ENCODE assay signal across 8 cellular contexts in the genomic region with DNA sequence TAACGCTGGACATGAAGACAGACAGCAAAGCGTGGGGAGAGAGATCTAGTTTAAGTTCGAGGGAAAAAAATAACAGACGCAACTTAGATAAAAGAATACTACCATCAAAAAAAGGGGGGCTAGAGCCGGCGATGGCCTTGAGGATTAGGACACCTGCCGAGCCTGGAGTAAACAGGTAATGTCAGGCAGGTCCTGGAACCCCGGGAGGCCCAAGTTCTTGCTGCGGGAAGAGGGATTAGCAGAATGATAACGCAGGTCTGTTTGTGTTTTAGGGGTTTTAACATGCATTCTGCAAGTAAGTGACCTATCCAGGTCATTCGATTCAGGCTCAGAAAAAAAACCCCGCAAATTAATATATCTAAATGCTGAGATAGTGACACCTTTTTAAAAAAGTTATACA. TPM values are rescaled to one million over a fixed set of nuclear protein-coding genes. Genes with fewer than 3 reads are reported as not detected.
DNase-seq lines count a peak whose midpoint lies in the region; ATAC-seq, FAIRE-seq and TF ChIP-seq lines count a peak whose summit lies in the region.

No MANE protein-coding gene starts in this region.

- H3K4me1 Mint-ChIP-seq in astrocyte (ENCODE audit: low read depth, unreplicated experiment), result no peaks in the 10 kb centered on the region

- H3K9ac ChIP-seq in astrocyte (ENCODE audit: low read length) (peak overlapping the region; percentile 52), HepG2 (ENCODE audit: insufficient read depth, low read depth, low read length) (peak overlapping the region; percentile 57)

- H2AFZ ChIP-seq in astrocyte (ENCODE audit: low read depth, low read length) (peak overlapping the region; percentile 89), HepG2 (ENCODE audit: low read length) (peak overlapping the region; percentile 35)

- H3K4me1 ChIP-seq in astrocyte (ENCODE audit: insufficient read depth, low read length) (peaks cover 11% of the 10 kb centered on the region), HepG2 (ENCODE audit: insufficient read depth, low read length) (peaks cover 37% of the 10 kb centered on the region), testis (peaks cover 6% of the 10 kb centered on the region)

- H3K4me2 ChIP-seq in astrocyte (ENCODE audit: low read length) (peak overlapping the region; percentile 90), HepG2 (ENCODE audit: low read depth, low read length) (peak overlapping the region; percentile 96)

- FAIRE-seq in astrocyte (lab: Jason Lieb, UNC) (no peak), HepG2 (lab: Jason Lieb, UNC) (no peak)

- TF ChIP-seq CTCF in astrocyte (IDR thresholded peaks at IDR 0.05; ENCODE audit: insufficient read depth, low read depth, low read length) (no peak), HepG2 (CRISPR knock-in tag; IDR thresholded peaks at IDR 0.05) (no peak), testis (IDR thresholded peaks at IDR 0.05) (no peak)

- peak; percentile 11 for ATAC-seq in HepG2

- no peak for TF ChIP-seq POLR2A in HepG2 (IDR thresholded peaks at IDR 0.05; ENCODE audit: insufficient read depth in 1 of 2, low read depth in 2 of 2, low read length in 2 of 2)
- TF ChIP-seq POLR2A in testis (IDR thresholded peaks at IDR 0.05), result no peak

- BruUV-seq in HepG2 (replicated peaks; lab: Mats Ljungman, UMichigan), result TSS peak; percentile 89

- in situ Hi-C loops in HepG2 (cut with HindIII; ENCODE audit: extremely low pct_ligation_motif_present, low pct_unique_long_range_greater_than_20kb), result no loop called here

- H4K20me1 ChIP-seq in astrocyte (ENCODE audit: insufficient read depth, low read length) (no peaks in the 10 kb centered on the region), HepG2 (ENCODE audit: insufficient read depth, low read length) (no peaks in the 10 kb centered on the region)

- H3K9me3 Mint-ChIP-seq in astrocyte (ENCODE audit: unreplicated experiment), result no peaks in the 10 kb centered on the region

- under 1% methylated on average over 12 of the region's 12 CpGs for WGBS in HepG2 (ENCODE audit: low lambda C conversion rate)
- 2 to 3% methylated on average over 12 of the region's 12 CpGs for WGBS in testis, 2 donors

- no peaks in the 10 kb centered on the region for H3K36me3 ChIP-seq in astrocyte (ENCODE audit: insufficient read depth, low read length)
- H3K36me3 ChIP-seq in HepG2 (replicated peaks in 1 of 2; ENCODE audit: control insufficient read depth in 1 of 2, insufficient read depth in 2 of 2, low read length in 2 of 2), result no peaks in the 10 kb centered on the region
- no peaks in the 10 kb centered on the region for H3K36me3 ChIP-seq in testis (ENCODE audit: low read depth, missing control alignments)

- H3K27ac Mint-ChIP-seq in astrocyte (ENCODE audit: unreplicated experiment), result peak overlapping the region; percentile 26

- H3K27ac ChIP-seq in astrocyte (ENCODE audit: low read depth, low read length), result no peak overlapping the region
- peak overlapping the region; percentile 71 for H3K27ac ChIP-seq in HepG2 (ENCODE audit: extremely low read length, insufficient read depth, low read length)
- H3K27ac ChIP-seq in testis, result peak overlapping the region; percentile 48 to 89

- peak overlapping the region; percentile 65 for H3K4me3 ChIP-seq in Jurkat, Clone E6-1 (ENCODE audit: low read length)
- peak overlapping the region; percentile 64 for H3K4me3 ChIP-seq in astrocyte (ENCODE audit: insufficient read depth, low read depth, low read length)
- peak overlapping the region; percentile 74 to 94 (median 94) for H3K4me3 ChIP-seq in HepG2 (replicated peaks in 1 of 3; ENCODE audit: insufficient read depth in 1 of 3, low read depth in 2 of 3, low read length in 3 of 3)
- peak overlapping the region; percentile 92 to 97 for H3K4me3 ChIP-seq in testis

- DNase-seq in D341Med (ENCODE audit: low spot score) (peak; percentile 38), astrocyte (ENCODE audit: low read depth) (no peak), HepG2 (ENCODE audit: low spot score) (no peak), testis (peak; percentile 20), DMS114 treated with DMSO at 0.1 percent for 48 hours (lab: John Stamatoyannopoulos, UW; ENCODE audit: unreplicated experiment) (no peak), T-helper 9 cell (no peak), GOT3 (lab: John Stamatoyannopoulos, UW) (no peak)
- no peak for DNase-seq in Jurkat, Clone E6-1 (ENCODE audit: low read depth, low spot score)

- CTCF ChIA-PET in HepG2 (lab: Yijun Ruan, JAX; ENCODE audit: low intra/inter-chr PET ratio, low total read pairs), result no interaction called here

- TF ChIP-seq EP300 in HepG2 (IDR thresholded peaks at IDR 0.05; ENCODE audit: low read depth in 2 of 2, low read length in 2 of 2), result no peak; a peak in 1 of 4 replicates
- TF ChIP-seq EP300 in HepG2 (CRISPR knock-in tag; IDR thresholded peaks at IDR 0.05; ENCODE audit: borderline replicate concordance), result no peak

- peak overlapping the region; percentile 82 for H3K4me3 Mint-ChIP-seq in astrocyte (ENCODE audit: unreplicated experiment)

- H3K79me2 ChIP-seq in astrocyte (ENCODE audit: insufficient read depth, low read length) (no peaks in the 10 kb centered on the region), HepG2 (ENCODE audit: insufficient read depth, low read length) (peaks cover 13% of the 10 kb centered on the region)

- H3K27me3 Mint-ChIP-seq in astrocyte (ENCODE audit: low read depth, unreplicated experiment), result peaks cover 2% of the 10 kb centered on the region

- H3K36me3 Mint-ChIP-seq in astrocyte (ENCODE audit: low read depth, unreplicated experiment), result no peaks in the 10 kb centered on the region

- intact Hi-C loops in HepG2 (cut with micrococcal nuclease; ENCODE audit: unreplicated experiment), result loop anchor here (2.0 to 10.0 kb wide), 2 partner anchors 444 to 478 kb away; a partner anchor contains a TSS
- intact Hi-C loops in testis (cut with DNase I; ENCODE audit: low total_unique reads), result no loop called here

- H3K9me3 ChIP-seq in astrocyte (ENCODE audit: insufficient read depth, low read depth, low read length) (no peaks in the 10 kb centered on the region), HepG2 (ENCODE audit: low read length) (no peaks in the 10 kb centered on the region), testis (no peaks in the 10 kb centered on the region)

- POLR2A ChIA-PET in HepG2 (lab: Yijun Ruan, JAX), result interaction anchor here (1.0 kb wide), 1 partner anchor 334 kb away, joined by 3 read pairs; no protein-coding TSS in a partner anchor

- TF ChIP-seq RAD21 in HepG2 (CRISPR knock-in tag; IDR thresholded peaks at IDR 0.05), result no peak

- H3K27me3 ChIP-seq in astrocyte (ENCODE audit: insufficient read depth, low read length) (no peaks in the 10 kb centered on the region), HepG2 (ENCODE audit: control insufficient read depth in 1 of 2, insufficient read depth in 2 of 2, low read length in 2 of 2) (no peaks in the 10 kb centered on the region; a peak in 1 of 5 replicates), testis (no peaks in the 10 kb centered on the region)

TF ChIP-seq in HepG2, 621 proteins besides CTCF, POLR2A, EP300 and RAD21 (continues in another document):
- TF ChIP-seq ZNF598 (CRISPR knock-in tag; IDR thresholded peaks at IDR 0.05; ENCODE audit: borderline replicate concordance) (0 out of 2 replicates have a peak, but pooled peaks have one; percentile 6), REPIN1 (CRISPR knock-in tag; IDR thresholded peaks at IDR 0.05; ENCODE audit: borderline replicate concordance, low read depth) (peak; percentile 9; the same call in 1 of the 2 replicates), ZNF816 (CRISPR knock-in tag; IDR thresholded peaks at IDR 0.05; ENCODE audit: borderline replicate concordance) (no peak), HDAC6 (IDR thresholded peaks at IDR 0.05; ENCODE audit: low read depth, low read length) (no peak), ZNF546 (CRISPR knock-in tag; conservative IDR thresholded peaks at IDR 0.05) (no peak), ARID2 (CRISPR knock-in tag; IDR thresholded peaks at IDR 0.05; ENCODE audit: borderline replicate concordance) (no peak), ZNF44 (CRISPR knock-in tag; IDR thresholded peaks at IDR 0.05) (0 out of 2 replicates have a peak, but pooled peaks have one; percentile 1)

RNA-seq across cellular contexts. Expression of a gene that starts 0.8 kb away (rescaled TPM):
- polyA plus RNA-seq in Jurkat, Clone E6-1 (2012; ENCODE audit: insufficient read depth, insufficient read length), result 4.2 TPM
- total RNA-seq in astrocyte, result 1.5 and 2.5 TPM in 2 replicates
- 9.4 and 14.3 TPM in 2 replicates for total RNA-seq in HepG2 (2016; rRNA removed; fragmentation: Illumina TruSeq; extraction: Trizol)
- 1.4 and 1.6 TPM in 2 replicates for total RNA-seq in HepG2 (2016; cell fraction: cytosol; rRNA removed; fragmentation: Illumina TruSeq; extraction: Trizol; ENCODE audit: low read depth)
- total RNA-seq in HepG2 (2016; cell fraction: insoluble cytoplasmic fraction; rRNA removed; fragmentation: Illumina TruSeq; extraction: Trizol), result 9.0 and 13.6 TPM in 2 replicates
- total RNA-seq in HepG2 (2016; cell fraction: membrane; rRNA removed; fragmentation: Illumina TruSeq; extraction: Trizol), result 7.9 and 8.7 TPM in 2 replicates
- total RNA-seq in HepG2 (2016; cell fraction: nucleus; rRNA removed; fragmentation: Illumina TruSeq; extraction: Trizol), result 9.9 and 10.4 TPM in 2 replicates
- polyA plus RNA-seq in HepG2 (2011; rRNA removed), result 3.3 and 3.6 TPM in 2 replicates
- polyA plus RNA-seq in HepG2 (2011; cell fraction: cytosol; rRNA removed), result 1.2 and 2.6 TPM in 2 replicates
- 1.1 and 2.2 TPM in 2 replicates for polyA plus RNA-seq in HepG2 (2011; cell fraction: nucleus; rRNA removed)
- polyA plus RNA-seq in HepG2 (2012), result 7.5 and 8.3 TPM in 2 replicates
- 1.3 and 1.4 TPM in 2 replicates for polyA plus RNA-seq in HepG2 (2016; cell fraction: cytosol; fragmentation: Illumina TruSeq; extraction: Trizol; ENCODE audit: low read depth)
- polyA plus RNA-seq in HepG2 (2016; cell fraction: insoluble cytoplasmic fraction; fragmentation: Illumina TruSeq; extraction: Trizol; ENCODE audit: low read depth), result 10.8 and 11.9 TPM in 2 replicates
- 4.8 and 5.2 TPM in 2 replicates for polyA plus RNA-seq in HepG2 (2016; cell fraction: membrane; fragmentation: Illumina TruSeq; extraction: Trizol; ENCODE audit: low read depth)
- polyA plus RNA-seq in HepG2 (2016; cell fraction: nucleus; fragmentation: Illumina TruSeq; extraction: Trizol; ENCODE audit: insufficient read depth, low read depth), result 9.8 and 9.9 TPM in 2 replicates
- 2.0 and 5.2 TPM in 2 replicates for polyA minus RNA-seq in HepG2 (2011; rRNA and poly(A)+ RNA removed; ENCODE audit: low replicate concordance)
- 7.0 and 10.9 TPM in 2 replicates for polyA minus RNA-seq in HepG2 (2011; cell fraction: cytosol; rRNA and poly(A)+ RNA removed)
- polyA minus RNA-seq in HepG2 (2011; cell fraction: nucleus; rRNA and poly(A)+ RNA removed), result 9.0 and 12.9 TPM in 2 replicates
- 1 to 10 TPM; 6.5 to 8.0 TPM for total RNA-seq in testis
- polyA plus RNA-seq in testis (ENCODE audit: insufficient read depth, low read depth, low replicate concordance), result 5.6 TPM

Comparison
In these comparisons a context has a peak if more than half of its experiments do, and no peak if none do; other contexts are left out.
1. DNase-seq: peak in D341Med (single experiment) and testis (single experiment); none in Jurkat, Clone E6-1 (single experiment), astrocyte (single experiment), HepG2 (single experiment), DMS114 treated with DMSO at 0.1 percent for 48 hours (single experiment), T-helper 9 cell (single experiment) and GOT3 (single experiment).
2. Peak in every context shown above with its lines, with median percentiles within 50 percentile points of each other: H3K4me3 ChIP-seq.